In genomic region chr1:209710837-209711236, GRCh38 we compare ENCODE assay signal across 16 cellular contexts. TPM values are rescaled to one million over a fixed set of nuclear protein-coding genes. Genes with fewer than 3 reads are reported as not detected.
"Had no signal": no experiment of that assay in that cellular context is flagged by ENCODE, and none has a peak within 500 bp of the region (broad histone marks: within the 10 kb centered on the region; RNA-seq: fewer than 3 reads in every experiment).

No MANE protein-coding gene starts in this region.

- H3K27ac Mint-ChIP-seq: naive B cell had no signal

- DNase-seq: activated naive CD4-positive, alpha-beta T cell treated with anti-CD3 and anti-CD28 coated beads, Interleukin-2, amount 50 U/mL, for 16 hours; activated T-cell treated with anti-CD3 and anti-CD28 coated beads, Interleukin-2, amount 50 U/mL, for 4 hours; dermis blood vessel endothelial cell; erythroblast; hippocampal formation; left cardiac atrium; lower lobe of right lung; naive B cell; stimulated activated CD4-positive, alpha-beta T cell treated with anti-CD3 and anti-CD28 coated beads, Interleukin-4, amount 100 ng/mL, for 1 hour; stimulated activated CD8-positive, alpha-beta memory T cell treated with anti-CD3 and anti-CD28 coated beads, Interleukin-4, amount 100 ng/mL, for 48 hours; uterus had no signal

- H3K4me1 ChIP-seq: lower lobe of right lung, parathyroid adenoma, uterus had no signal

- H2AFZ ChIP-seq: parathyroid adenoma had no signal

- H3K9me3 ChIP-seq: lower lobe of right lung, uterus had no signal

- H3K9me3 Mint-ChIP-seq: activated T-cell treated with anti-CD3 and anti-CD28 coated beads, Interleukin-2, amount 50 U/mL, for 4 hours had no signal

- H3K4me3 Mint-ChIP-seq: naive B cell had no signal

- H3K36me3 ChIP-seq: lower lobe of right lung, uterus had no signal

- H3K27ac ChIP-seq: lower lobe of right lung, parathyroid adenoma, uterus, VCaP had no signal

- H3K4me1 Mint-ChIP-seq: naive B cell had no signal

- H3K79me2 ChIP-seq: parathyroid adenoma had no signal

- ATAC-seq: left cardiac atrium, lower lobe of right lung had no signal

- H3K27me3 ChIP-seq: uterus had no signal

- H3K36me3 Mint-ChIP-seq: naive B cell had no signal

- H3K9ac ChIP-seq: parathyroid adenoma had no signal

- H3K4me3 ChIP-seq: lower lobe of right lung, uterus had no signal

RNA-seq across cellular contexts. Expression of gene HSD11B1, which starts 6.2 kb away (rescaled TPM):
- total RNA-seq: cerebellum, dermis blood vessel endothelial cell, glomerular endothelial cell, renal cortical epithelial cell had no signal

RNA-seq across cellular contexts. Expression of gene TRAF3IP3, which starts 45.0 kb away (rescaled TPM):
- total RNA-seq: dermis blood vessel endothelial cell, glomerular endothelial cell, renal cortical epithelial cell had no signal
